Comparison of ENCODE assay signal across 1 cellular context in genomic region chr21:33767960-33768359, GRCh38.
A peak's percentile ranks its signal among the peaks of the same experiment; 100 is the strongest.
TF ChIP-seq lines count a peak whose summit lies in the region.

No MANE protein-coding gene starts in this region.

TF ChIP-seq in K562, 482 proteins besides CTCF, POLR2A, EP300 and RAD21 (continued from another document):
- TF ChIP-seq, protein P1, sequence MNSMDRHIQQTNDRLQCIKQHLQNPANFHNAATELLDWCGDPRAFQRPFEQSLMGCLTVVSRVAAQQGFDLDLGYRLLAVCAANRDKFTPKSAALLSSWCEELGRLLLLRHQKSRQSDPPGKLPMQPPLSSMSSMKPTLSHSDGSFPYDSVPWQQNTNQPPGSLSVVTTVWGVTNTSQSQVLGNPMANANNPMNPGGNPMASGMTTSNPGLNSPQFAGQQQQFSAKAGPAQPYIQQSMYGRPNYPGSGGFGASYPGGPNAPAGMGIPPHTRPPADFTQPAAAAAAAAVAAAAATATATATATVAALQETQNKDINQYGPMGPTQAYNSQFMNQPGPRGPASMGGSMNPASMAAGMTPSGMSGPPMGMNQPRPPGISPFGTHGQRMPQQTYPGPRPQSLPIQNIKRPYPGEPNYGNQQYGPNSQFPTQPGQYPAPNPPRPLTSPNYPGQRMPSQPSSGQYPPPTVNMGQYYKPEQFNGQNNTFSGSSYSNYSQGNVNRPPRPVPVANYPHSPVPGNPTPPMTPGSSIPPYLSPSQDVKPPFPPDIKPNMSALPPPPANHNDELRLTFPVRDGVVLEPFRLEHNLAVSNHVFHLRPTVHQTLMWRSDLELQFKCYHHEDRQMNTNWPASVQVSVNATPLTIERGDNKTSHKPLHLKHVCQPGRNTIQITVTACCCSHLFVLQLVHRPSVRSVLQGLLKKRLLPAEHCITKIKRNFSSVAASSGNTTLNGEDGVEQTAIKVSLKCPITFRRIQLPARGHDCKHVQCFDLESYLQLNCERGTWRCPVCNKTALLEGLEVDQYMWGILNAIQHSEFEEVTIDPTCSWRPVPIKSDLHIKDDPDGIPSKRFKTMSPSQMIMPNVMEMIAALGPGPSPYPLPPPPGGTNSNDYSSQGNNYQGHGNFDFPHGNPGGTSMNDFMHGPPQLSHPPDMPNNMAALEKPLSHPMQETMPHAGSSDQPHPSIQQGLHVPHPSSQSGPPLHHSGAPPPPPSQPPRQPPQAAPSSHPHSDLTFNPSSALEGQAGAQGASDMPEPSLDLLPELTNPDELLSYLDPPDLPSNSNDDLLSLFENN (IDR thresholded peaks at IDR 0.05; ENCODE audit: low read depth in 2 of 2, low read length in 2 of 2): no peak
- peak; percentile 51; the same call in 1 of the 2 replicates for TF ChIP-seq CEBPB (tag; IDR thresholded peaks at IDR 0.05)
